In the genomic region with DNA sequence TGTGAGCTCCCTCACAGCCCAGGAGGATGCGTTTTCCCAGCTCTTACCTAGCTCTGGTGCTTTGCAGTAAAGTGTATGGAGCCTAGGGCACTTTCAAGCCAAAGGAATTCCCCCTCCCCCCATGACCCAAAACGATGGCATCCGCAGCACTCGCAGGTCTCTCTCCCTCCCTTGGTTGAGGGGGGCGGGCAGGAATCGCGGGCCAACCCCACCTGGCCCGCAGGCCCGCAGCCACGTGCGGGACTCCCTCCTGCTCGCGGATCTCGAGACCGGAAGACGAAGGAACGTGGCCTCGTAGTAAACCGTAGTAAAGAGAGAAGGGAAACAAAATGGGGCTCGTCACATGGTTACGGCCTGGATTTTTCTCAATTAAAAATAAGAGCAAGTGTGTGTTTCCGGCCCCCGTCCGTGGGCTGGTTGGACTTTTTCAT, we compare ENCODE assay signal across 8 cellular contexts.
A peak's percentile ranks its signal among the peaks of the same experiment; 100 is the strongest.
DNase-seq lines count a peak whose midpoint lies in the region; ATAC-seq and TF ChIP-seq lines count a peak whose summit lies in the region.

No MANE protein-coding gene starts in this region.

- H3K27ac ChIP-seq in OCI-LY1 (ENCODE audit: low read depth, low read length, poor library complexity, severe bottlenecking) (peak overlapping the region; percentile 64), layer of hippocampus (ENCODE audit: low read depth, low read length) (peak overlapping the region; percentile 85)

- H3K79me2 ChIP-seq in OCI-LY1 (ENCODE audit: insufficient read depth, low read length) = no peaks in the 10 kb centered on the region

- H3K27me3 ChIP-seq in OCI-LY1 (ENCODE audit: insufficient read depth, low read length) (no peaks in the 10 kb centered on the region), layer of hippocampus (ENCODE audit: control insufficient read depth, insufficient read depth, low read length) (no peaks in the 10 kb centered on the region)

- no peaks in the 10 kb centered on the region for H4K20me1 ChIP-seq in OCI-LY1 (ENCODE audit: insufficient read depth, low read length)

- H3K4me2 ChIP-seq in OCI-LY1 (ENCODE audit: low read length) = peak overlapping the region; percentile 81

- DNase-seq in DMS 273 treated with DMSO at 0.1 percent for 48 hours (lab: John Stamatoyannopoulos, UW) = peak; percentile 58
- peak; percentile 33 for DNase-seq in GM19240 (ENCODE audit: insufficient read length, low spot score)
- peak; percentile 77 for DNase-seq in cerebellar cortex (ENCODE audit: low spot score)
- DNase-seq in stimulated activated naive CD8-positive, alpha-beta T cell treated with anti-CD3 and anti-CD28 coated beads, Interleukin-15, Interleukin-2, amounts not matched to agents 100 U/mL and 50 U/mL, for 24 hours = peak; percentile 55
- no peak for DNase-seq in effector CD8-positive, alpha-beta T cell (lab: John Stamatoyannopoulos, UW)

- ATAC-seq in HG03175 (IDR thresholded peaks at IDR 0.05; ENCODE audit: unreplicated experiment) = peak; percentile 76
- ATAC-seq in stimulated activated naive CD8-positive, alpha-beta T cell treated with anti-CD3 and anti-CD28 coated beads, Interleukin-15, Interleukin-2, amounts not matched to agents 100 U/mL and 50 U/mL, for 24 hours = peak; percentile 30

- TF ChIP-seq CTCF in OCI-LY1 (IDR thresholded peaks at IDR 0.05; ENCODE audit: low read length) = no peak

- peaks cover 58% of the 10 kb centered on the region for H3K4me1 ChIP-seq in OCI-LY1 (ENCODE audit: insufficient read depth, low read length, severe bottlenecking)

- no peaks in the 10 kb centered on the region; the same call in 1 of the 2 replicates for H3F3A ChIP-seq in OCI-LY1 (ENCODE audit: insufficient read depth, low read length)

- peak overlapping the region; percentile 79 for H3K4me3 ChIP-seq in OCI-LY1 (ENCODE audit: low read depth, low read length, poor library complexity, severe bottlenecking)

- H3K36me3 ChIP-seq in OCI-LY1 (ENCODE audit: insufficient read depth, low read length) = no peaks in the 10 kb centered on the region

- H2AFZ ChIP-seq in OCI-LY1 (ENCODE audit: low read length) = no peak overlapping the region

- peak overlapping the region; percentile 69 for H3K9ac ChIP-seq in OCI-LY1 (ENCODE audit: low read length)

- H3K9me3 ChIP-seq in OCI-LY1 (ENCODE audit: low read length) = no peaks in the 10 kb centered on the region

- H3K9me2 ChIP-seq in OCI-LY1 (ENCODE audit: low read depth, low read length) = no peaks in the 10 kb centered on the region
